In genomic region chrX:123788193-123788592, GRCh38 we compare ENCODE assay signal across 1 cellular context.
TF ChIP-seq lines count a peak whose summit lies in the region.

No MANE protein-coding gene starts in this region.

TF ChIP-seq in HEK293, 187 proteins besides CTCF, POLR2A, EP300 and RAD21 (continued from another document):
- TF ChIP-seq ZNF362 (tag by site-specific recombination; IDR thresholded peaks at IDR 0.05) (peak; percentile 23; the same call in 1 of the 2 replicates), ZNF639 (tag by site-specific recombination; IDR thresholded peaks at IDR 0.05) (peak; percentile 21; the same call in 1 of the 2 replicates), GLIS1 (tag by site-specific recombination; IDR thresholded peaks at IDR 0.05) (peak; percentile 72)
